ENCODE assay signal across 19 cellular contexts in the genomic region with DNA sequence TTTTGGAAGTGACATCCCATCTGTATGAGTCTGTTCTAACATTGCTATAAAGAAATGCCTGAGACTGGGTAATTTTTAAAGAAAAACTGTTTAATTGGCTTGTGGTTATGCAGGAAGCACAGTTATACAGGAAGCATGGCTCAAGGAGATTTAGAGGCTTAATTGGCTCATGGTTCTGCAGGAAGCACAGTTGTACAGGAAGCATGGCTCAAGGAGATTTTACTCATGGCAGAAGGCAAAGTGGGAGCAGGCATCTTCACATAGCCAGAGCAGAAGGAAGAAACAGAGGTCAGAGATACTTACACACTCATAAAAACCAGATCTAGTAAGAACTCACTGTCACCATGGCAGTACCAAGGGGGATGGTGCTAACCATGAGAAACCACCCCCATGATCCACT.
"Had no signal": no experiment of that assay in that cellular context is flagged by ENCODE, and none has a peak within 500 bp of the region (broad histone marks: within the 10 kb centered on the region; RNA-seq: fewer than 3 reads in every experiment).

No MANE protein-coding gene starts in this region.

- H3K27ac ChIP-seq: lower lobe of right lung, neutrophil, tibial artery had no signal

- H3K9me3 ChIP-seq: lower lobe of right lung, neutrophil, tibial artery had no signal

- DNase-seq: activated CD4-positive, alpha-beta T cell treated with anti-CD3 and anti-CD28 coated beads for 4 hours; activated CD8-positive, alpha-beta T cell treated with anti-CD3 and anti-CD28 coated beads for 36 hours; activated naive CD4-positive, alpha-beta T cell treated with anti-CD3 and anti-CD28 coated beads for 36 hours; activated T-cell treated with anti-CD3 and anti-CD28 coated beads, Interleukin-2, amount 50 U/mL, for 1 hour; anterior cingulate cortex; caudate nucleus; erythroblast; foreskin melanocyte; hypothalamus; islet precursor cell; lower lobe of right lung; stimulated activated CD4-positive, alpha-beta T cell treated with anti-CD3 and anti-CD28 coated beads, Interleukin-2, amount 100 ng/mL, for 24 hours; stimulated activated naive CD4-positive, alpha-beta T cell treated with Interleukin-2 at 50 U/mL for 16 hours; substantia nigra; T-helper 2 cell; tibial artery had no signal

- H3K4me1 ChIP-seq: lower lobe of right lung had no signal

- ATAC-seq: activated CD8-positive, alpha-beta T cell treated with anti-CD3 and anti-CD28 coated beads for 36 hours; activated T-helper 17 cell treated with anti-CD3 and anti-CD28 coated beads, Interleukin-2, amount 50 U/mL, for 72 hours; lower lobe of right lung; natural killer cell treated with Interleukin-12 subunit alpha and Interleukin-12 subunit beta and Interleukin-15 and Interleukin-18, amount 100 ng/mL, for 72 hours had no signal

- H3K4me3 ChIP-seq: lower lobe of right lung, tibial artery had no signal

- H3K27me3 ChIP-seq: neutrophil, tibial artery had no signal

- H3K36me3 ChIP-seq: lower lobe of right lung, neutrophil, tibial artery had no signal
